ENCODE assay signal across 12 cellular contexts in genomic region chr3:134350861-134351311, GRCh38. TPM values are rescaled to one million over a fixed set of nuclear protein-coding genes. Genes with fewer than 3 reads are reported as not detected.
DNase-seq lines count a peak whose midpoint lies in the region; ATAC-seq and TF ChIP-seq lines count a peak whose summit lies in the region.
"Had no signal": no experiment of that assay in that cellular context is flagged by ENCODE, and none has a peak within 500 bp of the region (broad histone marks: within the 10 kb centered on the region; RNA-seq: fewer than 3 reads in every experiment).

No MANE protein-coding gene starts in this region.

- no peak for ATAC-seq in stimulated activated memory B cell treated with anti-CD40 and anti-IgM and Interleukin-4, amounts not matched to agents 10 μg/mL and 1 μg/mL and 100 μg/mL, for 72 hours
- ATAC-seq in HG02870 (IDR thresholded peaks at IDR 0.05; ENCODE audit: unreplicated experiment), result no peak

- no peaks in the 10 kb centered on the region for H3K4me1 ChIP-seq in HEK293 (ENCODE audit: control insufficient read depth, insufficient read depth, low read length)
- peaks cover 74% of the 10 kb centered on the region for H3K4me1 ChIP-seq in adipocyte (ENCODE audit: control insufficient read depth, insufficient read depth, low read length)
- H3K4me1 ChIP-seq in spleen, result peaks cover 0 to 9% (median 0%) of the 10 kb centered on the region in 6 donors
- no peaks in the 10 kb centered on the region for H3K4me1 ChIP-seq in effector memory CD4-positive, alpha-beta T cell (ENCODE audit: control insufficient read depth, insufficient read depth, low read length, poor library complexity, severe bottlenecking)

- no peak overlapping the region for H3K27ac ChIP-seq in HEK293 (ENCODE audit: extremely low read depth, low read depth, low read length)
- H3K27ac ChIP-seq in spleen, result no peak overlapping the region
- no peak overlapping the region for H3K27ac ChIP-seq in effector memory CD4-positive, alpha-beta T cell (ENCODE audit: insufficient read depth, low read length, poor library complexity, severe bottlenecking)

- POLR2A ChIA-PET in HEK293 (lab: Yijun Ruan, JAX), result interaction anchor here (1.0 kb wide), 1 partner anchor 13 kb away, joined by 4 read pairs; no protein-coding TSS in a partner anchor

- H3K4me3 ChIP-seq in HEK293 (ENCODE audit: low read depth, low read length), result no peak overlapping the region
- H3K4me3 ChIP-seq in adipocyte (ENCODE audit: low read length), result no peak overlapping the region
- H3K4me3 ChIP-seq in spleen, result no peak overlapping the region
- H3K4me3 ChIP-seq in effector memory CD4-positive, alpha-beta T cell (ENCODE audit: insufficient read depth, low read depth, low read length, poor library complexity, severe bottlenecking), result no peak overlapping the region

- intact Hi-C loops in spleen (cut with DNase I; ENCODE audit: low total_unique reads), result no loop called here

- H3K9me3 Mint-ChIP-seq in stimulated activated memory B cell treated with anti-CD40 and anti-IgM and Interleukin-4, amounts not matched to agents 10 μg/mL and 1 μg/mL and 100 μg/mL, for 72 hours, result peaks cover 8% of the 10 kb centered on the region

- H3K9me3 ChIP-seq in HEK293 (ENCODE audit: control insufficient read depth, insufficient read depth, low read depth, low read length) (no peaks in the 10 kb centered on the region), adipocyte (ENCODE audit: control insufficient read depth, low read length) (peaks cover 13% of the 10 kb centered on the region), spleen (peaks cover 0 to 21% (median 13%) of the 10 kb centered on the region in 8 donors)
- no peaks in the 10 kb centered on the region for H3K9me3 ChIP-seq in effector memory CD4-positive, alpha-beta T cell (ENCODE audit: control insufficient read depth, low read length)

- H3K4me1 Mint-ChIP-seq in stimulated activated memory B cell treated with anti-CD40 and anti-IgM and Interleukin-4, amounts not matched to agents 10 μg/mL and 1 μg/mL and 100 μg/mL, for 72 hours, result no peaks in the 10 kb centered on the region

- DNase-seq in adipocyte (ENCODE audit: low read depth), result no peak
- DNase-seq in kidney tubule cell (ENCODE audit: low spot score), result peak; percentile 83
- peak; percentile 55 for DNase-seq in spleen
- DNase-seq in erythroblast (lab: John Stamatoyannopoulos, UW), result no peak
- DNase-seq in effector memory CD4-positive, alpha-beta T cell, result no peak
- DNase-seq: activated CD4-positive, alpha-beta T cell treated with anti-CD3 and anti-CD28 coated beads, Interleukin-2, amount 50 U/mL, for 1 hour; COR-L47; NCI-H1105; T-helper 1 cell had no signal

- CTCF ChIA-PET in HEK293 (lab: Yijun Ruan, JAX), result interaction anchor here (0.6 to 1.3 kb wide), 4 partner anchors 13 to 138 kb away, joined by 3 to 5 read pairs (median 4); no protein-coding TSS in a partner anchor

- H3K27me3 ChIP-seq in adipocyte (replicated peaks; ENCODE audit: control insufficient read depth, insufficient read depth, low read length) (no peaks in the 10 kb centered on the region), spleen (replicated peaks in 1 of 7) (no peaks in the 10 kb centered on the region)
- H3K27me3 ChIP-seq in effector memory CD4-positive, alpha-beta T cell (replicated peaks; ENCODE audit: control insufficient read depth, insufficient read depth, low read length, poor library complexity, severe bottlenecking), result no peaks in the 10 kb centered on the region

- peaks cover 8% of the 10 kb centered on the region for H3K27me3 Mint-ChIP-seq in stimulated activated memory B cell treated with anti-CD40 and anti-IgM and Interleukin-4, amounts not matched to agents 10 μg/mL and 1 μg/mL and 100 μg/mL, for 72 hours

- H3K4me3 Mint-ChIP-seq in stimulated activated memory B cell treated with anti-CD40 and anti-IgM and Interleukin-4, amounts not matched to agents 10 μg/mL and 1 μg/mL and 100 μg/mL, for 72 hours, result no peak overlapping the region

- H3K27ac Mint-ChIP-seq in stimulated activated memory B cell treated with anti-CD40 and anti-IgM and Interleukin-4, amounts not matched to agents 10 μg/mL and 1 μg/mL and 100 μg/mL, for 72 hours, result no peak overlapping the region

- TF ChIP-seq CTCF in HEK293 (tag by site-specific recombination; IDR thresholded peaks at IDR 0.05) (no peak), spleen (IDR thresholded peaks at IDR 0.05 in 8 of 11, conservative IDR thresholded peaks at IDR 0.05 in 3 of 11) (no peak)

- peaks cover 0 to 14% of the 10 kb centered on the region in 2 experiments; a peak in 1 of 3 replicates for H3K36me3 ChIP-seq in HEK293 (ENCODE audit: control insufficient read depth in 2 of 2, insufficient read depth in 1 of 2, low read length in 2 of 2)
- H3K36me3 ChIP-seq in adipocyte (ENCODE audit: control insufficient read depth, insufficient read depth, low read length, severe bottlenecking), result peaks cover 18% of the 10 kb centered on the region
- H3K36me3 ChIP-seq in spleen, result peaks cover 0 to 20% (median 7%) of the 10 kb centered on the region in 6 donors
- H3K36me3 ChIP-seq in effector memory CD4-positive, alpha-beta T cell (ENCODE audit: control insufficient read depth, insufficient read depth, low read length), result no peaks in the 10 kb centered on the region

- no peak for TF ChIP-seq POLR2A in spleen (IDR thresholded peaks at IDR 0.05)
- TF ChIP-seq POLR2A in erythroblast (IDR thresholded peaks at IDR 0.05; ENCODE audit: low read length), result no peak

- H3K9ac ChIP-seq in adipocyte (ENCODE audit: low read length), result peak overlapping the region; percentile 79

- H3K36me3 Mint-ChIP-seq in stimulated activated memory B cell treated with anti-CD40 and anti-IgM and Interleukin-4, amounts not matched to agents 10 μg/mL and 1 μg/mL and 100 μg/mL, for 72 hours, result no peaks in the 10 kb centered on the region

- WGBS in spleen, 5 donors, result 81 to 94% (median 87%) methylated on average over 4 of the region's 4 CpGs

TF ChIP-seq in HEK293, 187 proteins besides CTCF, POLR2A, EP300 and RAD21:
- TF ChIP-seq ZNF248 (tag by site-specific recombination; IDR thresholded peaks at IDR 0.05) (no peak), ZFHX2 (tag by site-specific recombination; conservative IDR thresholded peaks at IDR 0.05) (peak; percentile 44), EGR2 (tag by site-specific recombination; IDR thresholded peaks at IDR 0.05; ENCODE audit: low read depth) (peak; percentile 79)

RNA-seq across cellular contexts. Expression of gene AMOTL2, which starts 23.4 kb away (rescaled TPM):
- 10 to 100 TPM; 27.5 to 83.4 (median 53.1) TPM for total RNA-seq in spleen
- polyA plus RNA-seq in spleen, result 10 to 100 TPM in 1 of 3 donors, 1 to 10 TPM in 2; 3.8 to 15.7 (median 6.0) TPM

Comparison
In these comparisons a context has a peak if more than half of its experiments do, and no peak if none do; other contexts are left out.
1. DNase-seq: peak in kidney tubule cell (single experiment) and spleen (single experiment); none in adipocyte (single experiment), erythroblast (0 of 2) and effector memory CD4-positive, alpha-beta T cell (0 of 3).